ENCODE assay signal across 10 cellular contexts in genomic region chr1:23166854-23167253, GRCh38. TPM values are rescaled to one million over a fixed set of nuclear protein-coding genes. Genes with fewer than 3 reads are reported as not detected.
DNase-seq lines count a peak whose midpoint lies in the region; ATAC-seq, FAIRE-seq and TF ChIP-seq lines count a peak whose summit lies in the region.
"Had no signal": no experiment of that assay in that cellular context is flagged by ENCODE, and none has a peak within 500 bp of the region (broad histone marks: within the 10 kb centered on the region; RNA-seq: fewer than 3 reads in every experiment).

No MANE protein-coding gene starts in this region.

- no peaks in the 10 kb centered on the region for H3K9me3 Mint-ChIP-seq in T-helper 2 cell treated with Interferon-gamma antibody and Interleukin-4, amounts not matched to agents 5 μg/mL and 100 μg/mL, for 36 hours

- H3K9me3 ChIP-seq in adrenal gland (replicated peaks in 1 of 3) (no peaks in the 10 kb centered on the region), kidney (ENCODE audit: control insufficient read depth in 1 of 2, low read length in 2 of 2) (no peaks in the 10 kb centered on the region), testis (no peaks in the 10 kb centered on the region)

- H3K4me1 Mint-ChIP-seq in T-helper 2 cell treated with Interferon-gamma antibody and Interleukin-4, amounts not matched to agents 5 μg/mL and 100 μg/mL, for 36 hours (ENCODE audit: low read depth) = peaks cover 16% of the 10 kb centered on the region

- H3K36me3 ChIP-seq in adrenal gland (replicated peaks in 1 of 2) (no peaks in the 10 kb centered on the region), kidney (ENCODE audit: control insufficient read depth in 1 of 2, insufficient read depth in 2 of 2, low read length in 2 of 2) (no peaks in the 10 kb centered on the region), testis (ENCODE audit: low read depth, missing control alignments) (no peaks in the 10 kb centered on the region)

- no peak for ATAC-seq in GM18867 (IDR thresholded peaks at IDR 0.05; ENCODE audit: unreplicated experiment)
- no peak for ATAC-seq in GM21515 (IDR thresholded peaks at IDR 0.05; ENCODE audit: unreplicated experiment)

- no peak for TF ChIP-seq CTCF in adrenal gland (IDR thresholded peaks at IDR 0.05)
- no peak for TF ChIP-seq CTCF in kidney (IDR thresholded peaks at IDR 0.05; ENCODE audit: borderline replicate concordance, extremely low read depth, insufficient read depth)
- no peak for TF ChIP-seq CTCF in testis (IDR thresholded peaks at IDR 0.05)
- no peak for TF ChIP-seq CTCF in GM20000 (IDR thresholded peaks at IDR 0.05; ENCODE audit: extremely low read depth, missing control alignments)

- H3K27ac Mint-ChIP-seq in T-helper 2 cell treated with Interferon-gamma antibody and Interleukin-4, amounts not matched to agents 5 μg/mL and 100 μg/mL, for 36 hours = no peak overlapping the region

- no peak for FAIRE-seq in kidney (lab: Jason Lieb, UNC)
- FAIRE-seq: A204.1 had no signal

- peaks cover 6% of the 10 kb centered on the region for H3K27me3 Mint-ChIP-seq in T-helper 2 cell treated with Interferon-gamma antibody and Interleukin-4, amounts not matched to agents 5 μg/mL and 100 μg/mL, for 36 hours (ENCODE audit: low read depth)

- TF ChIP-seq POLR2A in adrenal gland (IDR thresholded peaks at IDR 0.05) (no peak), testis (IDR thresholded peaks at IDR 0.05) (no peak)

- H3K27me3 ChIP-seq in adrenal gland (no peaks in the 10 kb centered on the region), testis (no peaks in the 10 kb centered on the region)

- DNase-seq in T-helper 2 cell treated with Interferon-gamma antibody and Interleukin-4, amounts not matched to agents 5 μg/mL and 100 μg/mL, for 36 hours (ENCODE audit: low spot score) = no peak
- DNase-seq in T-helper 2 cell (no peak), adrenal gland (no peak), kidney (no peak), testis (no peak), GM20000 (ENCODE audit: low spot score) (no peak)
- DNase-seq: SHP77 treated with DMSO at 0.1 percent for 48 hours had no signal

- intact Hi-C loops in adrenal gland (cut with DNase I) = loop anchor here in 1 of 2 donors (5.0 kb wide), 1 partner anchor 65 kb away; no protein-coding TSS in a partner anchor
- intact Hi-C loops in kidney (cut with DNase I) = no loop called here
- intact Hi-C loops in testis (cut with DNase I; ENCODE audit: low total_unique reads) = no loop called here

- H3K27ac ChIP-seq in adrenal gland (peak overlapping the region; percentile 78 to 98 (median 93)), kidney (ENCODE audit: low read depth in 2 of 2, low read length in 2 of 2) (peak overlapping the region; percentile 81 to 93), testis (peak overlapping the region; percentile 72 to 91)

- peak overlapping the region; percentile 58 to 86 for H3K9ac ChIP-seq in kidney (ENCODE audit: low read length in 2 of 2)

- H3K36me3 Mint-ChIP-seq in T-helper 2 cell treated with Interferon-gamma antibody and Interleukin-4, amounts not matched to agents 5 μg/mL and 100 μg/mL, for 36 hours (ENCODE audit: low read depth) = no peaks in the 10 kb centered on the region

- peak overlapping the region; percentile 77 for H3K4me3 Mint-ChIP-seq in T-helper 2 cell treated with Interferon-gamma antibody and Interleukin-4, amounts not matched to agents 5 μg/mL and 100 μg/mL, for 36 hours

- peaks cover 29 to 63% of the 10 kb centered on the region in 2 donors for H3K4me1 ChIP-seq in adrenal gland (replicated peaks in 1 of 2)
- peaks cover 19 to 25% of the 10 kb centered on the region in 2 donors for H3K4me1 ChIP-seq in kidney (ENCODE audit: control insufficient read depth in 1 of 2, insufficient read depth in 1 of 2, low read depth in 1 of 2, low read length in 2 of 2)
- peaks cover 19% of the 10 kb centered on the region for H3K4me1 ChIP-seq in testis

- H3K4me3 ChIP-seq in adrenal gland = peak overlapping the region in 2 of 4 donors; percentile 21 to 69
- H3K4me3 ChIP-seq in kidney (ENCODE audit: low read length in 2 of 2) = peak overlapping the region; percentile 74 to 95
- peak overlapping the region; percentile 79 to 90 for H3K4me3 ChIP-seq in testis

RNA-seq across cellular contexts. Expression of gene LUZP1, which starts 1.8 kb away (rescaled TPM):
- total RNA-seq in adrenal gland (10 to 100 TPM; 16.2 to 65.3 (median 30.1) TPM), kidney (39.0 TPM), testis (10 to 100 TPM; 20.3 to 36.2 TPM)
- polyA plus RNA-seq in adrenal gland (10 to 100 TPM in 1 of 3 donors, 1 to 10 TPM in 2; 7.1 to 25.8 (median 9.7) TPM), kidney (ENCODE audit: insufficient read depth, low read depth, low replicate concordance) (6.7 TPM), testis (ENCODE audit: insufficient read depth, low read depth, low replicate concordance) (14.4 TPM)

RNA-seq across cellular contexts. Expression of gene HTR1D, which starts 50.4 kb away (rescaled TPM):
- total RNA-seq in adrenal gland (not detected), kidney (0.09 TPM), testis (under 1 TPM in 1 of 2 donors, not detected in 1; 0.19 TPM)
- polyA plus RNA-seq in adrenal gland (under 1 TPM in 1 of 3 donors, not detected in 2; 0.03 TPM), kidney (ENCODE audit: insufficient read depth, low read depth, low replicate concordance) (not detected), testis (ENCODE audit: insufficient read depth, low read depth, low replicate concordance) (0.70 TPM)
